ENCODE assay signal across 2 cellular contexts in the genomic region with DNA sequence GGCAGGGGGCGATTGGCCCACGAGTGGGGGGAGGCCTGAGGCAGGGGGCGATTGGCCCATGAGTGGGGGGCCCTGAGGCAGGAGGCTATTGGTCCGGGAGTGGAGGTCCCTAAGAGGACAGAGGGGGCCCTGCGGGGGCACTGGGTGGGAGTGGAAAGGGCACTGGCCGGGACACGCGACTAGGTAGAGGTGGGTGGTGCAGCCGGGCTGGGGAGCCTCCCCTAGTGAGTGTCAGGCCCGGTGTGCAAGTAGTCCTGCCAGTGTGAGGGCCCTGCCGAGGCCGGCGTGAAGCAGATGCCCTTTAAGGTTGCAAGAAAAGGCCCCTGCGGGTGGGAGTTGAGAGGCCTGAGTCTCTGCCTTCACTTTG.
TF ChIP-seq lines count a peak whose summit lies in the region.

No MANE protein-coding gene starts in this region.

TF ChIP-seq in HCT116, 20 proteins besides CTCF, POLR2A, EP300 and RAD21:
- TF ChIP-seq EZH2 (IDR thresholded peaks at IDR 0.05) = no peak
- no peak for TF ChIP-seq FOSL1 (IDR thresholded peaks at IDR 0.05; ENCODE audit: low read depth)
- no peak for TF ChIP-seq ELF1 (IDR thresholded peaks at IDR 0.05; ENCODE audit: borderline replicate concordance, low read depth)
- no peak for TF ChIP-seq JUND (IDR thresholded peaks at IDR 0.05)
- TF ChIP-seq TCF7L2 (IDR thresholded peaks at IDR 0.05; ENCODE audit: borderline replicate concordance, extremely low read depth, insufficient read depth, insufficient read length) = no peak
- TF ChIP-seq, protein P1, sequence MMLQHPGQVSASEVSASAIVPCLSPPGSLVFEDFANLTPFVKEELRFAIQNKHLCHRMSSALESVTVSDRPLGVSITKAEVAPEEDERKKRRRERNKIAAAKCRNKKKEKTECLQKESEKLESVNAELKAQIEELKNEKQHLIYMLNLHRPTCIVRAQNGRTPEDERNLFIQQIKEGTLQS (IDR thresholded peaks at IDR 0.05) = no peak
- TF ChIP-seq SIN3A (IDR thresholded peaks at IDR 0.05; ENCODE audit: low read depth) = no peak
TF ChIP-seq in HCT116: peak in this region for 0.

TF ChIP-seq in GM12878, 131 proteins besides CTCF, POLR2A, EP300 and RAD21:
- no peak for TF ChIP-seq SUZ12 (IDR thresholded peaks at IDR 0.05; ENCODE audit: unreplicated experiment)
- no peak for TF ChIP-seq SIX5 (IDR thresholded peaks at IDR 0.05; ENCODE audit: low read depth, low read length, severe bottlenecking)
- no peak for TF ChIP-seq ATF7 (IDR thresholded peaks at IDR 0.05; ENCODE audit: low read depth)
- no peak for TF ChIP-seq HDAC2 (IDR thresholded peaks at IDR 0.05)
- no peak for TF ChIP-seq GATAD2B (conservative IDR thresholded peaks at IDR 0.05; ENCODE audit: low read depth)
- TF ChIP-seq NR2F1 (conservative IDR thresholded peaks at IDR 0.05) = no peak
- no peak for TF ChIP-seq ZNF207 (IDR thresholded peaks at IDR 0.05; ENCODE audit: borderline replicate concordance)
- TF ChIP-seq CREM (IDR thresholded peaks at IDR 0.05; ENCODE audit: low read depth) = no peak
- TF ChIP-seq YY1 (IDR thresholded peaks at IDR 0.05; ENCODE audit: low read depth, low read length) = no peak
- TF ChIP-seq PML (IDR thresholded peaks at IDR 0.05; ENCODE audit: low read length) = no peak
- TF ChIP-seq MYC (IDR thresholded peaks at IDR 0.05; ENCODE audit: insufficient read depth, insufficient read length, insufficient replicate concordance, low read length, severe bottlenecking) = no peak
- no peak for TF ChIP-seq SP1 (IDR thresholded peaks at IDR 0.05; ENCODE audit: low read depth, low read length)
- TF ChIP-seq RUNX3 (IDR thresholded peaks at IDR 0.05; ENCODE audit: low read length) = no peak
- no peak for TF ChIP-seq ZNF217 (IDR thresholded peaks at IDR 0.05)
- TF ChIP-seq, protein P2, sequence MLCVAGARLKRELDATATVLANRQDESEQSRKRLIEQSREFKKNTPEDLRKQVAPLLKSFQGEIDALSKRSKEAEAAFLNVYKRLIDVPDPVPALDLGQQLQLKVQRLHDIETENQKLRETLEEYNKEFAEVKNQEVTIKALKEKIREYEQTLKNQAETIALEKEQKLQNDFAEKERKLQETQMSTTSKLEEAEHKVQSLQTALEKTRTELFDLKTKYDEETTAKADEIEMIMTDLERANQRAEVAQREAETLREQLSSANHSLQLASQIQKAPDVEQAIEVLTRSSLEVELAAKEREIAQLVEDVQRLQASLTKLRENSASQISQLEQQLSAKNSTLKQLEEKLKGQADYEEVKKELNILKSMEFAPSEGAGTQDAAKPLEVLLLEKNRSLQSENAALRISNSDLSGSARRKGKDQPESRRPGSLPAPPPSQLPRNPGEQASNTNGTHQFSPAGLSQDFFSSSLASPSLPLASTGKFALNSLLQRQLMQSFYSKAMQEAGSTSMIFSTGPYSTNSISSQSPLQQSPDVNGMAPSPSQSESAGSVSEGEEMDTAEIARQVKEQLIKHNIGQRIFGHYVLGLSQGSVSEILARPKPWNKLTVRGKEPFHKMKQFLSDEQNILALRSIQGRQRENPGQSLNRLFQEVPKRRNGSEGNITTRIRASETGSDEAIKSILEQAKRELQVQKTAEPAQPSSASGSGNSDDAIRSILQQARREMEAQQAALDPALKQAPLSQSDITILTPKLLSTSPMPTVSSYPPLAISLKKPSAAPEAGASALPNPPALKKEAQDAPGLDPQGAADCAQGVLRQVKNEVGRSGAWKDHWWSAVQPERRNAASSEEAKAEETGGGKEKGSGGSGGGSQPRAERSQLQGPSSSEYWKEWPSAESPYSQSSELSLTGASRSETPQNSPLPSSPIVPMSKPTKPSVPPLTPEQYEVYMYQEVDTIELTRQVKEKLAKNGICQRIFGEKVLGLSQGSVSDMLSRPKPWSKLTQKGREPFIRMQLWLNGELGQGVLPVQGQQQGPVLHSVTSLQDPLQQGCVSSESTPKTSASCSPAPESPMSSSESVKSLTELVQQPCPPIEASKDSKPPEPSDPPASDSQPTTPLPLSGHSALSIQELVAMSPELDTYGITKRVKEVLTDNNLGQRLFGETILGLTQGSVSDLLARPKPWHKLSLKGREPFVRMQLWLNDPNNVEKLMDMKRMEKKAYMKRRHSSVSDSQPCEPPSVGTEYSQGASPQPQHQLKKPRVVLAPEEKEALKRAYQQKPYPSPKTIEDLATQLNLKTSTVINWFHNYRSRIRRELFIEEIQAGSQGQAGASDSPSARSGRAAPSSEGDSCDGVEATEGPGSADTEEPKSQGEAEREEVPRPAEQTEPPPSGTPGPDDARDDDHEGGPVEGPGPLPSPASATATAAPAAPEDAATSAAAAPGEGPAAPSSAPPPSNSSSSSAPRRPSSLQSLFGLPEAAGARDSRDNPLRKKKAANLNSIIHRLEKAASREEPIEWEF (IDR thresholded peaks at IDR 0.05; ENCODE audit: insufficient replicate concordance, low read depth, low read length) = no peak
- no peak for TF ChIP-seq ZSCAN29 (IDR thresholded peaks at IDR 0.05)
- TF ChIP-seq, protein P3, sequence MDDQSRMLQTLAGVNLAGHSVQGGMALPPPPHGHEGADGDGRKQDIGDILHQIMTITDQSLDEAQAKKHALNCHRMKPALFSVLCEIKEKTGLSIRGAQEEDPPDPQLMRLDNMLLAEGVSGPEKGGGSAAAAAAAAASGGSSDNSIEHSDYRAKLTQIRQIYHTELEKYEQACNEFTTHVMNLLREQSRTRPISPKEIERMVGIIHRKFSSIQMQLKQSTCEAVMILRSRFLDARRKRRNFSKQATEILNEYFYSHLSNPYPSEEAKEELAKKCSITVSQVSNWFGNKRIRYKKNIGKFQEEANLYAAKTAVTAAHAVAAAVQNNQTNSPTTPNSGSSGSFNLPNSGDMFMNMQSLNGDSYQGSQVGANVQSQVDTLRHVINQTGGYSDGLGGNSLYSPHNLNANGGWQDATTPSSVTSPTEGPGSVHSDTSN (IDR thresholded peaks at IDR 0.05; ENCODE audit: insufficient replicate concordance, low read depth, low read length) = no peak
- TF ChIP-seq MYB (IDR thresholded peaks at IDR 0.05; ENCODE audit: borderline replicate concordance, low read depth, low read length) = no peak
- TF ChIP-seq JUNB (IDR thresholded peaks at IDR 0.05) = no peak
